ENCODE assay signal across 1 cellular context in genomic region chr9:128117613-128118471, GRCh38.
A peak's percentile ranks its signal among the peaks of the same experiment; 100 is the strongest.
TF ChIP-seq lines count a peak whose summit lies in the region.

No MANE protein-coding gene starts in this region.

TF ChIP-seq in K562, 482 proteins besides CTCF, POLR2A, EP300 and RAD21 (continued from another document and continues in another):
- TF ChIP-seq PTBP1 (IDR thresholded peaks at IDR 0.05; ENCODE audit: low read depth, low read length), result 0 out of 2 replicates have a peak, but pooled peaks have one; percentile 44
- TF ChIP-seq ZNF511 (CRISPR knock-in tag; IDR thresholded peaks at IDR 0.05), result peak; percentile 45; the same call in 1 of the 2 replicates
- TF ChIP-seq POLR2G (IDR thresholded peaks at IDR 0.05; ENCODE audit: low read depth, low read length), result peak; percentile 66
- 0 out of 2 replicates have a peak, but pooled peaks have one; percentile 46 for TF ChIP-seq ZNF609 (CRISPR knock-in tag; IDR thresholded peaks at IDR 0.05; ENCODE audit: borderline replicate concordance)
- peak; percentile 27; the same call in 1 of the 2 replicates for TF ChIP-seq ZNF24 (IDR thresholded peaks at IDR 0.05)
- peak; percentile 56 for TF ChIP-seq HCFC1 (IDR thresholded peaks at IDR 0.05; ENCODE audit: low read depth, low read length)
- TF ChIP-seq HDAC3 (IDR thresholded peaks at IDR 0.05; ENCODE audit: borderline replicate concordance, partially characterized antibody), result no peak
- no peak for TF ChIP-seq TFAM (CRISPR knock-in tag; conservative IDR thresholded peaks at IDR 0.05)
- TF ChIP-seq ZNF384 (IDR thresholded peaks at IDR 0.05; ENCODE audit: low read depth, low read length), result peak; percentile 70
- TF ChIP-seq TGIF2 (CRISPR knock-in tag; IDR thresholded peaks at IDR 0.05), result no peak
- TF ChIP-seq ZFP36 (IDR thresholded peaks at IDR 0.05; ENCODE audit: low read depth, low read length, partially characterized antibody), result peak; percentile 37
- TF ChIP-seq FOXJ2 (tag; IDR thresholded peaks at IDR 0.05), result peak; percentile 50; the same call in 1 of the 2 replicates
- TF ChIP-seq, protein P1, sequence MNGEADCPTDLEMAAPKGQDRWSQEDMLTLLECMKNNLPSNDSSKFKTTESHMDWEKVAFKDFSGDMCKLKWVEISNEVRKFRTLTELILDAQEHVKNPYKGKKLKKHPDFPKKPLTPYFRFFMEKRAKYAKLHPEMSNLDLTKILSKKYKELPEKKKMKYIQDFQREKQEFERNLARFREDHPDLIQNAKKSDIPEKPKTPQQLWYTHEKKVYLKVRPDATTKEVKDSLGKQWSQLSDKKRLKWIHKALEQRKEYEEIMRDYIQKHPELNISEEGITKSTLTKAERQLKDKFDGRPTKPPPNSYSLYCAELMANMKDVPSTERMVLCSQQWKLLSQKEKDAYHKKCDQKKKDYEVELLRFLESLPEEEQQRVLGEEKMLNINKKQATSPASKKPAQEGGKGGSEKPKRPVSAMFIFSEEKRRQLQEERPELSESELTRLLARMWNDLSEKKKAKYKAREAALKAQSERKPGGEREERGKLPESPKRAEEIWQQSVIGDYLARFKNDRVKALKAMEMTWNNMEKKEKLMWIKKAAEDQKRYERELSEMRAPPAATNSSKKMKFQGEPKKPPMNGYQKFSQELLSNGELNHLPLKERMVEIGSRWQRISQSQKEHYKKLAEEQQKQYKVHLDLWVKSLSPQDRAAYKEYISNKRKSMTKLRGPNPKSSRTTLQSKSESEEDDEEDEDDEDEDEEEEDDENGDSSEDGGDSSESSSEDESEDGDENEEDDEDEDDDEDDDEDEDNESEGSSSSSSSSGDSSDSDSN (IDR thresholded peaks at IDR 0.05; ENCODE audit: borderline replicate concordance in 1 of 2, low read depth in 2 of 2, low read length in 2 of 2), result 0 out of 4 replicates have a peak, but pooled peaks of 1 of the 2 experiments have one; percentile 31
- TF ChIP-seq, protein P2, sequence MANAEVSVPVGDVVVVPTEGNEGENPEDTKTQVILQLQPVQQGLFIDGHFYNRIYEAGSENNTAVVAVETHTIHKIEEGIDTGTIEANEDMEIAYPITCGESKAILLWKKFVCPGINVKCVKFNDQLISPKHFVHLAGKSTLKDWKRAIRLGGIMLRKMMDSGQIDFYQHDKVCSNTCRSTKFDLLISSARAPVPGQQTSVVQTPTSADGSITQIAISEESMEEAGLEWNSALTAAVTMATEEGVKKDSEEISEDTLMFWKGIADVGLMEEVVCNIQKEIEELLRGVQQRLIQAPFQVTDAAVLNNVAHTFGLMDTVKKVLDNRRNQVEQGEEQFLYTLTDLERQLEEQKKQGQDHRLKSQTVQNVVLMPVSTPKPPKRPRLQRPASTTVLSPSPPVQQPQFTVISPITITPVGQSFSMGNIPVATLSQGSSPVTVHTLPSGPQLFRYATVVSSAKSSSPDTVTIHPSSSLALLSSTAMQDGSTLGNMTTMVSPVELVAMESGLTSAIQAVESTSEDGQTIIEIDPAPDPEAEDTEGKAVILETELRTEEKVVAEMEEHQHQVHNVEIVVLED (CRISPR knock-in tag; IDR thresholded peaks at IDR 0.05), result no peak
- peak; percentile 87 for TF ChIP-seq SP1 (CRISPR knock-in tag; IDR thresholded peaks at IDR 0.05)
- TF ChIP-seq KAT7 (CRISPR knock-in tag; IDR thresholded peaks at IDR 0.05; ENCODE audit: borderline replicate concordance), result peak; percentile 75; the same call in 1 of the 2 replicates
- TF ChIP-seq, protein P3, sequence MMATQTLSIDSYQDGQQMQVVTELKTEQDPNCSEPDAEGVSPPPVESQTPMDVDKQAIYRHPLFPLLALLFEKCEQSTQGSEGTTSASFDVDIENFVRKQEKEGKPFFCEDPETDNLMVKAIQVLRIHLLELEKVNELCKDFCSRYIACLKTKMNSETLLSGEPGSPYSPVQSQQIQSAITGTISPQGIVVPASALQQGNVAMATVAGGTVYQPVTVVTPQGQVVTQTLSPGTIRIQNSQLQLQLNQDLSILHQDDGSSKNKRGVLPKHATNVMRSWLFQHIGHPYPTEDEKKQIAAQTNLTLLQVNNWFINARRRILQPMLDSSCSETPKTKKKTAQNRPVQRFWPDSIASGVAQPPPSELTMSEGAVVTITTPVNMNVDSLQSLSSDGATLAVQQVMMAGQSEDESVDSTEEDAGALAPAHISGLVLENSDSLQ (IDR thresholded peaks at IDR 0.05), result 0 out of 2 replicates have a peak, but pooled peaks have one; percentile 21
- peak; percentile 20 for TF ChIP-seq RBM22 (IDR thresholded peaks at IDR 0.05; ENCODE audit: low read depth, low read length, poor library complexity, severe bottlenecking)
- TF ChIP-seq ELF2 (CRISPR knock-in tag; IDR thresholded peaks at IDR 0.05), result no peak
- 0 out of 2 replicates have a peak, but pooled peaks have one; percentile 25 for TF ChIP-seq HMBOX1 (IDR thresholded peaks at IDR 0.05)
- peak; percentile 78 for TF ChIP-seq JUN (IDR thresholded peaks at IDR 0.05; ENCODE audit: borderline replicate concordance, low read depth, low read length)
- peak; percentile 76; the same call in 1 of the 2 replicates for TF ChIP-seq JUN (CRISPR knock-in tag; IDR thresholded peaks at IDR 0.05; ENCODE audit: borderline replicate concordance)
- TF ChIP-seq XRCC5 (IDR thresholded peaks at IDR 0.05; ENCODE audit: low read depth, low read length), result peak; percentile 99
- peak; percentile 23; the same call in 1 of the 2 replicates for TF ChIP-seq E2F4 (CRISPR knock-in tag; IDR thresholded peaks at IDR 0.05; ENCODE audit: low read depth)
- peak; percentile 73; the same call in 1 of the 2 replicates for TF ChIP-seq MYNN (IDR thresholded peaks at IDR 0.05)
- no peak for TF ChIP-seq MYNN (CRISPR knock-in tag; IDR thresholded peaks at IDR 0.05)
- TF ChIP-seq SRF (CRISPR knock-in tag; IDR thresholded peaks at IDR 0.05), result no peak
- 0 out of 2 replicates have a peak, but pooled peaks have one; percentile 48 for TF ChIP-seq MAX (CRISPR knock-in tag; IDR thresholded peaks at IDR 0.05)
- TF ChIP-seq, protein P4, sequence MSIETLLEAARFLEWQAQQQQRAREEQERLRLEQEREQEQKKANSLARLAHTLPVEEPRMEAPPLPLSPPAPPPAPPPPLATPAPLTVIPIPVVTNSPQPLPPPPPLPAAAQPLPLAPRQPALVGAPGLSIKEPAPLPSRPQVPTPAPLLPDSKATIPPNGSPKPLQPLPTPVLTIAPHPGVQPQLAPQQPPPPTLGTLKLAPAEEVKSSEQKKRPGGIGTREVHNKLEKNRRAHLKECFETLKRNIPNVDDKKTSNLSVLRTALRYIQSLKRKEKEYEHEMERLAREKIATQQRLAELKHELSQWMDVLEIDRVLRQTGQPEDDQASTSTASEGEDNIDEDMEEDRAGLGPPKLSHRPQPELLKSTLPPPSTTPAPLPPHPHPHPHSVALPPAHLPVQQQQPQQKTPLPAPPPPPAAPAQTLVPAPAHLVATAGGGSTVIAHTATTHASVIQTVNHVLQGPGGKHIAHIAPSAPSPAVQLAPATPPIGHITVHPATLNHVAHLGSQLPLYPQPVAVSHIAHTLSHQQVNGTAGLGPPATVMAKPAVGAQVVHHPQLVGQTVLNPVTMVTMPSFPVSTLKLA (conservative IDR thresholded peaks at IDR 0.05), result peak in 1 of 2 experiments; percentile 56; a peak in 3 of 4 replicates
- peak; percentile 73; the same call in 1 of the 2 replicates for TF ChIP-seq CTBP1 (IDR thresholded peaks at IDR 0.05; ENCODE audit: borderline replicate concordance)
- no peak for TF ChIP-seq ZNF76 (CRISPR knock-in tag; IDR thresholded peaks at IDR 0.05; ENCODE audit: borderline replicate concordance)
- peak; percentile 21; the same call in 1 of the 2 replicates for TF ChIP-seq NFIC (IDR thresholded peaks at IDR 0.05)
- TF ChIP-seq RB1 (IDR thresholded peaks at IDR 0.05; ENCODE audit: low read depth), result peak; percentile 93
- peak in 1 of 2 experiments; percentile 83; a peak in 2 of 4 replicates for TF ChIP-seq FOXA3 (CRISPR knock-in tag; conservative IDR thresholded peaks at IDR 0.05 in 1 of 2, IDR thresholded peaks at IDR 0.05 in 1 of 2)
- peak; percentile 47; the same call in 1 of the 2 replicates for TF ChIP-seq MYC (IDR thresholded peaks at IDR 0.05; ENCODE audit: low read depth, low read length)
- no peak for TF ChIP-seq MYC (CRISPR knock-in tag; IDR thresholded peaks at IDR 0.05; ENCODE audit: borderline replicate concordance, low read depth)
- peak; percentile 78 for TF ChIP-seq LCOR (CRISPR knock-in tag; IDR thresholded peaks at IDR 0.05)
- TF ChIP-seq STAT5A (IDR thresholded peaks at IDR 0.05; ENCODE audit: borderline replicate concordance, low read length), result no peak
- TF ChIP-seq, protein P5, sequence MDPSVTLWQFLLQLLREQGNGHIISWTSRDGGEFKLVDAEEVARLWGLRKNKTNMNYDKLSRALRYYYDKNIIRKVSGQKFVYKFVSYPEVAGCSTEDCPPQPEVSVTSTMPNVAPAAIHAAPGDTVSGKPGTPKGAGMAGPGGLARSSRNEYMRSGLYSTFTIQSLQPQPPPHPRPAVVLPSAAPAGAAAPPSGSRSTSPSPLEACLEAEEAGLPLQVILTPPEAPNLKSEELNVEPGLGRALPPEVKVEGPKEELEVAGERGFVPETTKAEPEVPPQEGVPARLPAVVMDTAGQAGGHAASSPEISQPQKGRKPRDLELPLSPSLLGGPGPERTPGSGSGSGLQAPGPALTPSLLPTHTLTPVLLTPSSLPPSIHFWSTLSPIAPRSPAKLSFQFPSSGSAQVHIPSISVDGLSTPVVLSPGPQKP (CRISPR knock-in tag; IDR thresholded peaks at IDR 0.05), result no peak
- no peak for TF ChIP-seq CREB5 (CRISPR knock-in tag; IDR thresholded peaks at IDR 0.05)
- TF ChIP-seq NEUROD1 (IDR thresholded peaks at IDR 0.05; ENCODE audit: borderline replicate concordance, low read depth, low read length, partially characterized antibody), result peak; percentile 16
- TF ChIP-seq ZC3H11A (IDR thresholded peaks at IDR 0.05; ENCODE audit: low read depth, low read length), result peak; percentile 51; the same call in 1 of the 2 replicates
- peak; percentile 93; the same call in 1 of the 2 replicates for TF ChIP-seq FOXK1 (CRISPR knock-in tag; IDR thresholded peaks at IDR 0.05; ENCODE audit: borderline replicate concordance)
- peak; percentile 96 for TF ChIP-seq STAG1 (CRISPR knock-in tag; IDR thresholded peaks at IDR 0.05; ENCODE audit: borderline replicate concordance)
- no peak for TF ChIP-seq ATF1 (CRISPR knock-in tag; IDR thresholded peaks at IDR 0.05)
- peak; percentile 69 for TF ChIP-seq ATF1 (tag; IDR thresholded peaks at IDR 0.05)
- peak; percentile 69; the same call in 1 of the 2 replicates for TF ChIP-seq GABPB1 (CRISPR knock-in tag; IDR thresholded peaks at IDR 0.05)
